Comparison of ENCODE assay signal across 1 cellular context in genomic region chr5:142298789-142299188, GRCh38.
TF ChIP-seq lines count a peak whose summit lies in the region.

No MANE protein-coding gene starts in this region.

TF ChIP-seq in IMR-90, 13 proteins besides CTCF, POLR2A, EP300 and RAD21:
- no peak for TF ChIP-seq SMC3 (IDR thresholded peaks at IDR 0.05; ENCODE audit: low read depth, low read length)
- TF ChIP-seq FOS (IDR thresholded peaks at IDR 0.05; ENCODE audit: low read depth, low read length), result no peak
- no peak for TF ChIP-seq RFX5 (IDR thresholded peaks at IDR 0.05; ENCODE audit: low read depth, low read length)
- no peak for TF ChIP-seq ELK1 (IDR thresholded peaks at IDR 0.05; ENCODE audit: borderline replicate concordance, low read depth, low read length)
- TF ChIP-seq BHLHE40 (IDR thresholded peaks at IDR 0.05; ENCODE audit: low read depth, low read length), result no peak
- no peak for TF ChIP-seq USF2 (IDR thresholded peaks at IDR 0.05; ENCODE audit: low read depth, low read length)
- no peak for TF ChIP-seq NFE2L2 (IDR thresholded peaks at IDR 0.05; ENCODE audit: low read depth, low read length)
- TF ChIP-seq MAFK (IDR thresholded peaks at IDR 0.05; ENCODE audit: low read depth, low read length), result no peak
- TF ChIP-seq RCOR1 (IDR thresholded peaks at IDR 0.05; ENCODE audit: insufficient replicate concordance, low read length), result no peak
- TF ChIP-seq CEBPB (IDR thresholded peaks at IDR 0.05; ENCODE audit: low read depth, low read length), result no peak
- no peak for TF ChIP-seq CHD1 (IDR thresholded peaks at IDR 0.05; ENCODE audit: low read depth, low read length)
- TF ChIP-seq MXI1 (IDR thresholded peaks at IDR 0.05; ENCODE audit: borderline replicate concordance, low read depth, low read length), result no peak
- TF ChIP-seq MAZ (IDR thresholded peaks at IDR 0.05; ENCODE audit: borderline replicate concordance, low read depth, low read length), result no peak
